ENCODE assay signal across 8 cellular contexts in the genomic region with DNA sequence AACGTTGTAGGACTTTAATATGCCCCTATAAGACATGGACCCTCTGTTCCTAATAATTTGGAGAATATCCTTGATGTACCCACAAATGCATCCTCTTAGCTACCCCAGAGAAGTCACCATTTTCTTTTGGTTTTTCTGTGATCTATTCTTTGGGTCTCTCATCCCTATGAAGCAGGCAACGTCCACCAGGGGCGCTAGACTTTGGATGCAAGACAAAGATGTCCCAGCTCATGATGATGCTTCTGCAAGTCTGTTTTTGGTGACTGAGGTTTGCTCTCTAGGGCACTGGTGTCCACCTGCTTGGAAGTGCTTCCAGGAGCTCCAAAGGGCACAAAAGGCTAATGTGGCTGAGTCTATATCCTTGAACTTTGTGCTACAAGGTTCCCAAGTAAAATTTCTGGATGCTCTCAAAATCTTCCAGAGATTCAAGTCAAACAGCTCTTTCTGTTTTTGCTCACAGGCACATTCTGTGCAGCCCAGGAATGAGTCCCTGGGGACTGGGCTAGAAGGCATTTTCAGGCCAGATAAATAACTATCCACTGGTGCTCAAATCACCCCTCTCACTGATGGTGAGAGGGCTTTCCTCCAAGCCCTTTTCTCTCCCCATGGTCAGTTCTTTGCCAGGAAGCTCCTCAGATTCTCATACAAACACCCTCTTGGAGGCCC.
A peak's percentile ranks its signal among the peaks of the same experiment; 100 is the strongest.
DNase-seq lines count a peak whose midpoint lies in the region; ATAC-seq and TF ChIP-seq lines count a peak whose summit lies in the region.

No MANE protein-coding gene starts in this region.

- H3K36me3 Mint-ChIP-seq in activated CD8-positive, alpha-beta memory T cell treated with anti-CD3 and anti-CD28 coated beads, Interleukin-2, amount 10 ng/mL, durations not matched to agents 7 days and 5 days: no peaks in the 10 kb centered on the region
- no peaks in the 10 kb centered on the region for H3K36me3 Mint-ChIP-seq in osteocyte (ENCODE audit: unreplicated experiment)

- H3K4me3 ChIP-seq in NT2/D1 (ENCODE audit: insufficient read length, low read depth): no peak overlapping the region

- DNase-seq in activated CD8-positive, alpha-beta memory T cell treated with anti-CD3 and anti-CD28 coated beads, Interleukin-2, amount 10 ng/mL, durations not matched to agents 7 days and 5 days: peak; percentile 49
- no peak for DNase-seq in activated CD8-positive, alpha-beta memory T cell treated with anti-CD3 and anti-CD28 coated beads, Interleukin-2, amount 50 U/mL, for 4 hours
- DNase-seq in NT2/D1 (ENCODE audit: low read depth, low spot score) (peak; percentile 69), dermis blood vessel endothelial cell (peak; percentile 19), osteocyte (ENCODE audit: extremely low spot score, unreplicated experiment) (no peak), UCSD-AML1 (lab: John Stamatoyannopoulos, UW; ENCODE audit: unreplicated experiment) (no peak)

- no peak overlapping the region for H3K9ac ChIP-seq in NT2/D1 (ENCODE audit: insufficient read length, low read depth)

- no peak for ATAC-seq in activated CD8-positive, alpha-beta memory T cell treated with anti-CD3 and anti-CD28 coated beads, Interleukin-2, amount 10 ng/mL, durations not matched to agents 7 days and 5 days
- ATAC-seq in HG02970 (IDR thresholded peaks at IDR 0.05; ENCODE audit: low FRiP score, unreplicated experiment) (no peak), HG03432 (IDR thresholded peaks at IDR 0.05; ENCODE audit: unreplicated experiment) (no peak)

- TF ChIP-seq CTCF in osteocyte (IDR thresholded peaks at IDR 0.05): peak; percentile 54

- H3K27ac Mint-ChIP-seq in activated CD8-positive, alpha-beta memory T cell treated with anti-CD3 and anti-CD28 coated beads, Interleukin-2, amount 10 ng/mL, durations not matched to agents 7 days and 5 days: no peak overlapping the region
- no peak overlapping the region for H3K27ac Mint-ChIP-seq in osteocyte (ENCODE audit: unreplicated experiment)

- no peaks in the 10 kb centered on the region for H3K27me3 ChIP-seq in NT2/D1 (ENCODE audit: insufficient read depth, insufficient read length)

- no peaks in the 10 kb centered on the region for H3K4me1 Mint-ChIP-seq in activated CD8-positive, alpha-beta memory T cell treated with anti-CD3 and anti-CD28 coated beads, Interleukin-2, amount 10 ng/mL, durations not matched to agents 7 days and 5 days
- peaks cover 19% of the 10 kb centered on the region for H3K4me1 Mint-ChIP-seq in osteocyte (ENCODE audit: unreplicated experiment)

- no peaks in the 10 kb centered on the region for H3K27me3 Mint-ChIP-seq in activated CD8-positive, alpha-beta memory T cell treated with anti-CD3 and anti-CD28 coated beads, Interleukin-2, amount 10 ng/mL, durations not matched to agents 7 days and 5 days
- peaks cover 33% of the 10 kb centered on the region for H3K27me3 Mint-ChIP-seq in osteocyte (ENCODE audit: unreplicated experiment)

- no peaks in the 10 kb centered on the region for H3K36me3 ChIP-seq in NT2/D1 (ENCODE audit: insufficient read depth, insufficient read length, low read length)

- H3K9me3 Mint-ChIP-seq in activated CD8-positive, alpha-beta memory T cell treated with anti-CD3 and anti-CD28 coated beads, Interleukin-2, amount 10 ng/mL, durations not matched to agents 7 days and 5 days (ENCODE audit: low read depth): peaks cover 2% of the 10 kb centered on the region
- peaks cover 11% of the 10 kb centered on the region for H3K9me3 Mint-ChIP-seq in osteocyte (ENCODE audit: unreplicated experiment)

- no peaks in the 10 kb centered on the region for H3K9me3 ChIP-seq in NT2/D1 (ENCODE audit: insufficient read depth, low read length)

- no peak overlapping the region for H3K4me3 Mint-ChIP-seq in activated CD8-positive, alpha-beta memory T cell treated with anti-CD3 and anti-CD28 coated beads, Interleukin-2, amount 10 ng/mL, durations not matched to agents 7 days and 5 days
- H3K4me3 Mint-ChIP-seq in osteocyte (ENCODE audit: unreplicated experiment): no peak overlapping the region

- CTCF ChIA-PET in activated CD8-positive, alpha-beta memory T cell treated with anti-CD3 and anti-CD28 coated beads, Interleukin-2, amount 10 ng/mL, durations not matched to agents 7 days and 5 days (lab: Charles Lee): no interaction called here

- no peaks in the 10 kb centered on the region for H3K4me1 ChIP-seq in NT2/D1 (ENCODE audit: insufficient read depth, insufficient read length)

Comparison
In these comparisons a context has a peak if more than half of its experiments do, and no peak if none do; other contexts are left out.
1. DNase-seq: peak in activated CD8-positive, alpha-beta memory T cell treated with anti-CD3 and anti-CD28 coated beads, Interleukin-2, amount 10 ng/mL, durations not matched to agents 7 days and 5 days (single experiment), NT2/D1 (single experiment) and dermis blood vessel endothelial cell (single experiment); none in activated CD8-positive, alpha-beta memory T cell treated with anti-CD3 and anti-CD28 coated beads, Interleukin-2, amount 50 U/mL, for 4 hours (single experiment), osteocyte (single experiment) and UCSD-AML1 (single experiment).